ENCODE assay signal across 8 cellular contexts in the genomic region with DNA sequence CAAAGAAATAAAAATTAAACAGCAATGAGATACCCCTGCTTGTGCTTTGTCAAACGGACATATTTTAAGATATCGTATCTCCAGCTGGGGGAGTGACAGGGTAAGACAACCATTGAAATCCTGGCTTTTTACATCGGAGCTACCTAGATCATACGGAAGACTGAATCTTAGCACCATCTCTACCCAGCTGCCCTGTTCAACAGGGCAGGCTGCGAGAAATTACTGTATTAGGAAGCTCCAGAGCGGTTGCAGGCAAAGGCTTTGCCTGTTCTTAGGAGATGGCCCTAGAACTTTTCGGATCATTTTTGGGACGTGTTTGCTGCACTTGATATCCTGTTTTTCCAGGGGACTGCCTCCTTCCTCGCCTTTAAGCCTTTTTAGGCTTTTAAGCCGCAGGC. TPM values are rescaled to one million over a fixed set of nuclear protein-coding genes. Genes with fewer than 3 reads are reported as not detected.
DNase-seq lines count a peak whose midpoint lies in the region; ATAC-seq and TF ChIP-seq lines count a peak whose summit lies in the region.

No MANE protein-coding gene starts in this region.

- H3K9me3 Mint-ChIP-seq in naive thymus-derived CD4-positive, alpha-beta T cell = peaks cover 0 to 7% (median 0%) of the 10 kb centered on the region in 11 donors

- peaks cover 30% of the 10 kb centered on the region for H3K4me1 ChIP-seq in OCI-LY1 (ENCODE audit: insufficient read depth, low read length, severe bottlenecking)
- peaks cover 35 to 37% of the 10 kb centered on the region in 2 donors for H3K4me1 ChIP-seq in duodenal mucosa (ENCODE audit: control insufficient read depth in 1 of 2, insufficient read depth in 2 of 2, low read length in 2 of 2)
- peaks cover 10 to 11% of the 10 kb centered on the region in 2 donors for H3K4me1 ChIP-seq in naive thymus-derived CD4-positive, alpha-beta T cell (ENCODE audit: control insufficient read depth in 2 of 2, insufficient read depth in 2 of 2, low read length in 2 of 2)

- peak overlapping the region; percentile 83 for H3K4me2 ChIP-seq in OCI-LY1 (ENCODE audit: low read length)

- CTCF ChIA-PET in naive thymus-derived CD4-positive, alpha-beta T cell (lab: Charles Lee) = interaction anchor here (0.7 to 1.9 kb wide), 3 partner anchors 9 to 131 kb away, joined by 3 to 10 read pairs (median 4); no protein-coding TSS in a partner anchor

- peak overlapping the region; percentile 74 to 97 (median 90) for H3K27ac Mint-ChIP-seq in naive thymus-derived CD4-positive, alpha-beta T cell

- no peaks in the 10 kb centered on the region for H4K20me1 ChIP-seq in OCI-LY1 (ENCODE audit: insufficient read depth, low read length)

- H3K4me1 Mint-ChIP-seq in naive thymus-derived CD4-positive, alpha-beta T cell = peaks cover 20 to 40% (median 34%) of the 10 kb centered on the region in 7 donors

- H3F3A ChIP-seq in OCI-LY1 (ENCODE audit: insufficient read depth, low read length) = no peaks in the 10 kb centered on the region

- H2AFZ ChIP-seq in OCI-LY1 (ENCODE audit: low read length) = no peak overlapping the region

- H3K79me2 ChIP-seq in OCI-LY1 (ENCODE audit: insufficient read depth, low read length) = peaks cover 26% of the 10 kb centered on the region

- H3K4me3 Mint-ChIP-seq in naive thymus-derived CD4-positive, alpha-beta T cell = peak overlapping the region; percentile 83 to 100 (median 92)

- TF ChIP-seq CTCF in OCI-LY1 (IDR thresholded peaks at IDR 0.05; ENCODE audit: low read length) = no peak; the same call in 1 of the 2 replicates

- intact Hi-C loops in naive thymus-derived CD4-positive, alpha-beta T cell (cut with micrococcal nuclease) = loop anchor here in 1 of 2 donors (10.0 kb wide), 1 partner anchor 665 kb away; no protein-coding TSS in a partner anchor

- H3K9me3 ChIP-seq in OCI-LY1 (ENCODE audit: low read length) (no peaks in the 10 kb centered on the region), duodenal mucosa (ENCODE audit: control insufficient read depth in 1 of 2, low read length in 2 of 2) (no peaks in the 10 kb centered on the region)
- no peaks in the 10 kb centered on the region for H3K9me3 ChIP-seq in naive thymus-derived CD4-positive, alpha-beta T cell (ENCODE audit: control insufficient read depth in 2 of 3, low read length in 3 of 3)

- H3K27me3 ChIP-seq in OCI-LY1 (ENCODE audit: insufficient read depth, low read length) = no peaks in the 10 kb centered on the region
- no peaks in the 10 kb centered on the region for H3K27me3 ChIP-seq in duodenal mucosa (ENCODE audit: control insufficient read depth in 1 of 2, insufficient read depth in 2 of 2, low read length in 2 of 2)
- peaks cover 0 to 3% of the 10 kb centered on the region in 2 donors for H3K27me3 ChIP-seq in naive thymus-derived CD4-positive, alpha-beta T cell (ENCODE audit: control insufficient read depth in 2 of 2, insufficient read depth in 2 of 2, low read length in 2 of 2)

- no peak for ATAC-seq in naive thymus-derived CD4-positive, alpha-beta T cell
- ATAC-seq in HG02610 (IDR thresholded peaks at IDR 0.05; ENCODE audit: unreplicated experiment) (no peak), HG02759 (IDR thresholded peaks at IDR 0.05; ENCODE audit: unreplicated experiment) (no peak)

- peak overlapping the region; percentile 26 for H3K27ac ChIP-seq in OCI-LY1 (ENCODE audit: low read depth, low read length, poor library complexity, severe bottlenecking)
- H3K27ac ChIP-seq in duodenal mucosa (ENCODE audit: low read depth, low read length) = peak overlapping the region; percentile 95
- peak overlapping the region; percentile 79 for H3K27ac ChIP-seq in naive thymus-derived CD4-positive, alpha-beta T cell (ENCODE audit: low read depth, low read length)

- H3K9ac ChIP-seq in OCI-LY1 (ENCODE audit: low read length) (peak overlapping the region; percentile 78), duodenal mucosa (ENCODE audit: low read depth in 1 of 2, low read length in 2 of 2) (peak overlapping the region; percentile 93 to 95)

- H3K27me3 Mint-ChIP-seq in naive thymus-derived CD4-positive, alpha-beta T cell = peaks cover 0 to 25% (median 0%) of the 10 kb centered on the region in 5 donors

- DNase-seq in EL = peak; percentile 11
- DNase-seq in naive thymus-derived CD4-positive, alpha-beta T cell = peak in 1 of 9 donors; percentile 10
- DNase-seq in NCI-H2196 treated with DMSO at 0.1 percent for 48 hours (lab: John Stamatoyannopoulos, UW; ENCODE audit: unreplicated experiment) = no peak
- DNase-seq in NCI-H82 treated with DMSO at 0.1 percent for 48 hours (lab: John Stamatoyannopoulos, UW; ENCODE audit: unreplicated experiment) = no peak

- peak overlapping the region; percentile 81 for H3K4me3 ChIP-seq in OCI-LY1 (ENCODE audit: low read depth, low read length, poor library complexity, severe bottlenecking)
- H3K4me3 ChIP-seq in duodenal mucosa (ENCODE audit: low read depth in 1 of 2, low read length in 2 of 2) = peak overlapping the region; percentile 87 to 90
- H3K4me3 ChIP-seq in naive thymus-derived CD4-positive, alpha-beta T cell (ENCODE audit: low read length) = peak overlapping the region; percentile 95

- H3K36me3 ChIP-seq in OCI-LY1 (ENCODE audit: insufficient read depth, low read length) (no peaks in the 10 kb centered on the region; the same call in 1 of the 2 replicates), duodenal mucosa (ENCODE audit: control insufficient read depth in 1 of 2, insufficient read depth in 2 of 2, low read length in 2 of 2) (no peaks in the 10 kb centered on the region)
- peaks cover 0 to 12% (median 0%) of the 10 kb centered on the region in 3 experiments for H3K36me3 ChIP-seq in naive thymus-derived CD4-positive, alpha-beta T cell (ENCODE audit: control insufficient read depth in 2 of 3, insufficient read depth in 3 of 3, low read length in 3 of 3)

- H3K36me3 Mint-ChIP-seq in naive thymus-derived CD4-positive, alpha-beta T cell = peaks cover 0 to 6% (median 0%) of the 10 kb centered on the region in 5 donors

- POLR2A ChIA-PET in naive thymus-derived CD4-positive, alpha-beta T cell (lab: Charles Lee) = interaction anchor here (0.6 to 1.9 kb wide), 7 partner anchors 10 to 1895 kb away, joined by 3 to 7 read pairs (median 4); a partner anchor contains a TSS

- H3K9me2 ChIP-seq in OCI-LY1 (ENCODE audit: low read depth, low read length) = no peaks in the 10 kb centered on the region

RNA-seq across cellular contexts. Expression of a gene that starts 2.0 kb away (rescaled TPM):
- total RNA-seq in naive thymus-derived CD4-positive, alpha-beta T cell = 10 to 100 TPM; 18.5 to 37.9 (median 20.4) TPM
- polyA plus RNA-seq in naive thymus-derived CD4-positive, alpha-beta T cell = 1 to 10 TPM; 1.4 to 2.3 TPM

RNA-seq across cellular contexts. Expression of a gene that starts 38.4 kb away (rescaled TPM):
- total RNA-seq in naive thymus-derived CD4-positive, alpha-beta T cell = 10 to 100 TPM; 17.7 to 28.1 (median 23.3) TPM
- polyA plus RNA-seq in naive thymus-derived CD4-positive, alpha-beta T cell = 10 to 100 TPM; 14.0 to 15.1 TPM

Comparison
In these comparisons a context has a peak if more than half of its experiments do, and no peak if none do; other contexts are left out.
1. H3K27ac ChIP-seq: peak in every context shown above with its lines; median percentile 95 in duodenal mucosa; 79 in naive thymus-derived CD4-positive, alpha-beta T cell; 26 in OCI-LY1.